In the genomic region with DNA sequence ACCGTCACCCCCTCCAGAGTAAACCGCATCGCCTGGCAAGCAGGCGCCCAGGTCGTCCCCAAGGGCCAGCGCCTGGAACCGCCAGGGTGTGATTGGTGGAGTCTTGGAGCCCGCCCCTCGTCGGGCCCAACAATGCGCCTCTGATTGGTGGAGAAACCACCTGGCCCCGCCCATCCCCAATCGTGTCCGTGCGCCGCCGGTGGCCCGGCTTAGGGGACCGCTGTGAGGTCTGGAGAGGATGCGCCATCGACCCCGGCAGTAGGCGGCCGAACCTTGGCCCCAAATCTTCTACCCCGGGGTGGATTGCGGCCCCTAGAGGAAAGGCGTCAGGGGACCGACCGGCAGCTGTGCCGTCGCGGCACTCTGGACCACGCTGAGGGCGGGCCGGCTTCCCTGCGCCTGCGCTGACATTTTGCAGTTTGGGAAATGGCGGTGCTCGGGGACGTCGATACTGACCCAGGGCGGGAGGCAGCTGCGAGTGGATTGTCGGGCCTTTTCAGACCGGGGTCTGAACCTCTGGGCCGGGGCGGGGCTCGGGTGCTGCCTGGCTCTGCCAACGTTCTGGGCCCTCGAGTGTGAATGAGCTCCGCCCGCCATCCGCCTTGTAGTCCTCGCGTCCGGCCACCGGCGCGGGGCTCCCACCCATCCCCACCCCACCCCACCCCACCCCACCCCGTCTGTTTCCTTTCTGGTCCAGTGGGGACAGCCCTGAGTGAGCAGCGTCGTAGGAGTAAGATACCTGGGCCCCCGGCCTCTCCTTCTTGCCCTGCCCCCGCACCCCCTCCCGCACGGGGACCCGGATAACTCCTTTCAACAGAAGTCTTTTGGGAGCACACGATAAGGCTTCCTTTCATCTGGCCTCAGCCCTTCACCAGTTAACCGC, we compare ENCODE assay signal across 8 cellular contexts. TPM values are rescaled to one million over a fixed set of nuclear protein-coding genes. Genes with fewer than 3 reads are reported as not detected.
A peak's percentile ranks its signal among the peaks of the same experiment; 100 is the strongest.
DNase-seq lines count a peak whose midpoint lies in the region; ATAC-seq and TF ChIP-seq lines count a peak whose summit lies in the region.

No MANE protein-coding gene starts in this region.

- TF ChIP-seq CTCF in WI38 (IDR thresholded peaks at IDR 0.05; ENCODE audit: low read depth, low read length): no peak
- no peak for TF ChIP-seq CTCF in cardiac fibroblast (IDR thresholded peaks at IDR 0.05; ENCODE audit: low read depth, low read length)

- peak overlapping the region; percentile 38 for H3K4me3 ChIP-seq in WI38 (ENCODE audit: low read depth, low read length)
- H3K4me3 ChIP-seq in cardiac fibroblast (replicated peaks in 1 of 2; ENCODE audit: low read depth in 2 of 2, low read length in 2 of 2): peak overlapping the region; percentile 69 to 85

- peaks cover 9 to 20% (median 14%) of the 10 kb centered on the region in 3 donors for H3K27me3 Mint-ChIP-seq in immature natural killer cell (ENCODE audit: low read depth in 3 of 3)

- ATAC-seq in GM18861 (IDR thresholded peaks at IDR 0.05; ENCODE audit: unreplicated experiment) (peak; percentile 73), HG03097 (IDR thresholded peaks at IDR 0.05; ENCODE audit: low FRiP score, unreplicated experiment) (peak; percentile 77)

- H3K9me3 Mint-ChIP-seq in immature natural killer cell: no peaks in the 10 kb centered on the region

- in situ Hi-C loops in ACHN (cut with HindIII; ENCODE audit: low pct_ligation_motif_present, low pct_unique_long_range_greater_than_20kb, low sequenced_read_pairs): loop anchor here (25.0 kb wide), 1 partner anchor 138 kb away; no protein-coding TSS in a partner anchor

- peaks cover 44 to 58% of the 10 kb centered on the region in 2 donors for H3K4me1 Mint-ChIP-seq in immature natural killer cell

- H3K36me3 Mint-ChIP-seq in immature natural killer cell: peaks cover 21 to 39% (median 27%) of the 10 kb centered on the region in 3 donors

- DNase-seq in ACHN (peak; percentile 87), NCI-H2171 treated with DMSO at 0.1 percent for 48 hours (lab: John Stamatoyannopoulos, UW) (peak; percentile 98), cardiac fibroblast (ENCODE audit: low read depth in 2 of 2) (peak; percentile 85 to 90), immature natural killer cell (peak; percentile 91 to 93 (median 92))
- DNase-seq in stimulated activated CD4-positive, alpha-beta T cell treated with anti-CD3 and anti-CD28 coated beads, Interleukin-12 subunit alpha, Interleukin-12 subunit beta, amount 100 ng/mL, for 24 hours (ENCODE audit: low read depth in 2 of 2): peak; percentile 80 to 93

- peak overlapping the region; percentile 83 to 96 (median 90) for H3K4me3 Mint-ChIP-seq in immature natural killer cell

- peak overlapping the region; percentile 84 to 96 (median 94) for H3K27ac Mint-ChIP-seq in immature natural killer cell

RNA-seq across cellular contexts. Expression of a gene that starts 34.2 kb away (rescaled TPM):
- 10 to 100 TPM; 39.1 to 55.0 (median 42.4) TPM for polyA plus RNA-seq in immature natural killer cell

Comparison
In these comparisons a context has a peak if more than half of its experiments do, and no peak if none do; other contexts are left out.
1. Peak in every context shown above with its lines: DNase-seq, ATAC-seq and H3K4me3 ChIP-seq.